ENCODE assay signal across 30 cellular contexts in the genomic region with DNA sequence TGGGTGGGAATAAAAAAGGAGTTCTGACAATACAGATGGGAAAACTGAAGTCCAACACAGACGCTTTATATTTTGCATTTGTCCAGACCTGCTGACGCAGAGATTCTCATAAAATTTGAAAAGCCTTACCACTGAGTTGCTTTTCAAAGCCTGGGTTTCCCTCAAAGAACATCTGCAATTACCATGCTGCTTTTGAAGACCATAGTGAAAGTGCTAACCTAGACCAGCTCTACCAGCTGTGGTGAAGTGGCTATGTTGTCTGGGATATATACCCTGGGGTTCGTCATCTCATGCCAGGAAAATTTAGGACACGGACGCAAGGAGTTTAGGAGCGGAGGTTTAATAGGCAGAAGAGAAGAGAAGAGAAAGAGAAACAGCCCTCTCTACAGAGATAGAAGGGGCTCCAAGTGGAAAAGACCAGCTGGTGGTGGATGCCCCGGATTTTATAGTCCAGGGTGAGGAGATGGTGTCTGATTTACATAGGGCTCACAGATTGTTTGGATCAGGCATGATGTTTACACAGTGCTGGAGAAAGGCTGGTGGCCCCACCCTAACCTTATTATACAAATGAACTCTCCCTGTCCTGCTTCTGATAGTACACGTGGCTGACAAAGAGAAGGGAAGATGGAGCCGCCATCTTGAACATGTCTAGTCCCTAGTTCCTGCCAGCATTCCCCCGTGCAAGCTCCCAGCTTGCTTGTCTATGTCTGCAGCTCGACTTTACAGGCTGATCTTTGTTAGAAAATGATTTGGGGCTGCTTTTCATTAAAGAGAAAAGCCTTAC.
A peak's percentile ranks its signal among the peaks of the same experiment; 100 is the strongest.
DNase-seq lines count a peak whose midpoint lies in the region; ATAC-seq, FAIRE-seq and TF ChIP-seq lines count a peak whose summit lies in the region.
"Had no signal": no experiment of that assay in that cellular context is flagged by ENCODE, and none has a peak within 500 bp of the region (broad histone marks: within the 10 kb centered on the region; RNA-seq: fewer than 3 reads in every experiment).

No MANE protein-coding gene starts in this region.

- CTCF ChIA-PET in HepG2 (lab: Yijun Ruan, JAX; ENCODE audit: low intra/inter-chr PET ratio, low total read pairs) (no interaction called here), K562 (lab: Yijun Ruan, JAX; ENCODE audit: low intra/inter-chr PET ratio) (no interaction called here)
- CTCF ChIA-PET in activated CD8-positive, alpha-beta T cell treated with anti-CD3 and anti-CD28 coated beads for 36 hours (lab: Charles Lee), result interaction anchor here (1.4 kb wide), 1 partner anchor 14 kb away, joined by 4 read pairs; no protein-coding TSS in a partner anchor

- no peaks in the 10 kb centered on the region for H3K9me1 ChIP-seq in K562 (ENCODE audit: control insufficient read depth, insufficient read depth, low read length)

- no peak for TF ChIP-seq RAD21 in HepG2 (CRISPR knock-in tag; IDR thresholded peaks at IDR 0.05)
- TF ChIP-seq RAD21 in K562 (CRISPR knock-in tag; conservative IDR thresholded peaks at IDR 0.05 in 1 of 2, IDR thresholded peaks at IDR 0.05 in 1 of 2), result no peak

- H4K20me1 ChIP-seq in HepG2 (ENCODE audit: insufficient read depth, low read length), result peaks cover 10% of the 10 kb centered on the region; the same call in 1 of the 2 replicates
- H4K20me1 ChIP-seq in K562 (replicated peaks; ENCODE audit: control insufficient read depth, insufficient read depth, low read length), result no peaks in the 10 kb centered on the region

- intact Hi-C loops in right lobe of liver (cut with DNase I), result no loop called here
- intact Hi-C loops in HepG2 (cut with micrococcal nuclease; ENCODE audit: unreplicated experiment), result no loop called here
- intact Hi-C loops in K562 (cut with micrococcal nuclease), result no loop called here
- intact Hi-C loops in activated CD8-positive, alpha-beta T cell treated with anti-CD3 and anti-CD28 coated beads for 36 hours (cut with micrococcal nuclease), result no loop called here

- no peak for TF ChIP-seq POLR2A in right lobe of liver (IDR thresholded peaks at IDR 0.05)
- no peak for TF ChIP-seq POLR2A in HepG2 (IDR thresholded peaks at IDR 0.05; ENCODE audit: insufficient read depth in 1 of 2, low read depth in 2 of 2, low read length in 2 of 2)
- no peak for TF ChIP-seq POLR2A in K562 (conservative IDR thresholded peaks at IDR 0.05)

- TF ChIP-seq CTCF in right lobe of liver (IDR thresholded peaks at IDR 0.05) (no peak), HepG2 (CRISPR knock-in tag; IDR thresholded peaks at IDR 0.05) (no peak), K562 (IDR thresholded peaks at IDR 0.05 in 2 of 3, conservative IDR thresholded peaks at IDR 0.05 in 1 of 3; ENCODE audit: insufficient read depth in 2 of 3, low read depth in 1 of 3, low read length in 3 of 3) (no peak)
- no peak for TF ChIP-seq CTCF in activated CD8-positive, alpha-beta T cell treated with anti-CD3 and anti-CD28 coated beads for 36 hours (IDR thresholded peaks at IDR 0.05)

- no peak overlapping the region for H3K27ac Mint-ChIP-seq in activated CD8-positive, alpha-beta T cell treated with anti-CD3 and anti-CD28 coated beads for 36 hours
- H3K27ac Mint-ChIP-seq: activated B cell treated with CpG ODN at 0.5 μM for 24 hours; activated CD8-positive, alpha-beta memory T cell treated with anti-CD3 and anti-CD28 coated beads, Interleukin-2, amount 10 ng/mL, durations not matched to agents 7 days and 5 days; activated naive CD8-positive, alpha-beta T cell treated with anti-CD3 and anti-CD28 coated beads for 36 hours; natural killer cell treated with Interleukin-12 subunit alpha and Interleukin-12 subunit beta and Interleukin-15 and Interleukin-18, amount 100 ng/mL, for 72 hours had no signal

- H3K27ac ChIP-seq in right lobe of liver, result no peak overlapping the region
- H3K27ac ChIP-seq in HepG2 (ENCODE audit: extremely low read length, insufficient read depth, low read length), result no peak overlapping the region
- H3K27ac ChIP-seq in K562 (ENCODE audit: extremely low read depth, low read depth, low read length), result peak overlapping the region; percentile 41; the same call in 1 of the 3 replicates
- H3K27ac ChIP-seq: BLaER1 treated with 17β-estradiol and CSF1 and Interleukin-3, amounts not matched to agents 10 nM and 100 nM; hepatocyte; ovary had no signal

- DNase-seq in right lobe of liver, result no peak
- DNase-seq in HepG2 (ENCODE audit: low spot score), result no peak
- DNase-seq in NCI-H526 (lab: John Stamatoyannopoulos, UW), result peak; percentile 92 to 93
- DNase-seq in K562 (ENCODE audit: extremely low read depth in 1 of 4, low spot score in 3 of 4), result no peak
- DNase-seq in HTR-8/SVneo (ENCODE audit: insufficient read length, low spot score), result no peak
- no peak for DNase-seq in activated CD8-positive, alpha-beta T cell treated with anti-CD3 and anti-CD28 coated beads for 36 hours
- DNase-seq: activated B cell treated with CpG ODN at 0.5 μM for 24 hours; activated CD4-positive, alpha-beta T cell treated with anti-CD3 and anti-CD28 coated beads, Interleukin-2, amount 50 U/mL, for 1 hour; activated CD8-positive, alpha-beta memory T cell treated with anti-CD3 and anti-CD28 coated beads, Interleukin-2, amount 10 ng/mL, durations not matched to agents 7 days and 5 days; activated gamma-delta T cell; activated naive CD8-positive, alpha-beta T cell treated with anti-CD3 and anti-CD28 coated beads for 36 hours; activated T-cell treated with anti-CD3 and anti-CD28 coated beads, Interleukin-2, amount 50 U/mL, for 4 hours; aorta; Calu3; EL; MM.1S; NCI-H2081 treated with DMSO at 0.1 percent for 48 hours; NCI-H774; ovary; stimulated activated CD4-positive, alpha-beta T cell treated with anti-CD3 and anti-CD28 coated beads, Interleukin-15, amount 100 ng/mL, for 24 hours; stimulated activated CD4-positive, alpha-beta T cell treated with anti-CD3 and anti-CD28 coated beads, Interleukin-4, amount 100 ng/mL, for 4 hours; substantia nigra; T-helper 1 cell; trophoblast cell had no signal

- H3K4me3 ChIP-seq in right lobe of liver (no peak overlapping the region), HepG2 (replicated peaks in 1 of 3; ENCODE audit: insufficient read depth in 1 of 3, low read depth in 2 of 3, low read length in 3 of 3) (no peak overlapping the region), K562 (no peak overlapping the region)
- H3K4me3 ChIP-seq: BLaER1 treated with 17β-estradiol and CSF1 and Interleukin-3, amounts not matched to agents 10 nM and 100 nM; hepatocyte; ovary had no signal

- POLR2A ChIA-PET in HepG2 (lab: Yijun Ruan, JAX), result no interaction called here
- POLR2A ChIA-PET in K562 (lab: Yijun Ruan, JAX), result interaction anchor here (1.3 kb wide), 1 partner anchor 10 kb away, joined by 3 read pairs; no protein-coding TSS in a partner anchor
- POLR2A ChIA-PET in activated CD8-positive, alpha-beta T cell treated with anti-CD3 and anti-CD28 coated beads for 36 hours (lab: Charles Lee), result no interaction called here

- in situ Hi-C loops in HepG2 (cut with HindIII; ENCODE audit: extremely low pct_ligation_motif_present, low pct_unique_long_range_greater_than_20kb) (no loop called here), K562 (cut with MboI) (loop anchor here (25.0 kb wide), 1 partner anchor 715 kb away; no protein-coding TSS in a partner anchor)

- no peak overlapping the region for H3K4me2 ChIP-seq in HepG2 (ENCODE audit: low read depth, low read length)
- no peak overlapping the region for H3K4me2 ChIP-seq in K562 (ENCODE audit: insufficient read depth, low read length)
- H3K4me2 ChIP-seq: BLaER1 treated with 17β-estradiol and CSF1 and Interleukin-3, amounts not matched to agents 10 nM and 100 nM; hepatocyte had no signal

- H3K36me3 ChIP-seq in right lobe of liver (peaks cover 0 to 35% (median 5%) of the 10 kb centered on the region in 4 donors), HepG2 (replicated peaks in 1 of 2; ENCODE audit: control insufficient read depth in 1 of 2, insufficient read depth in 2 of 2, low read length in 2 of 2) (peaks cover 13 to 58% of the 10 kb centered on the region in 2 experiments), K562 (ENCODE audit: control insufficient read depth, insufficient read depth, low read length) (peaks cover 25% of the 10 kb centered on the region)
- H3K36me3 ChIP-seq: ovary had no signal

- H3K9ac ChIP-seq in HepG2 (ENCODE audit: insufficient read depth, low read depth, low read length) (no peak overlapping the region), K562 (ENCODE audit: insufficient read depth in 1 of 2, low read depth in 2 of 2, low read length in 2 of 2) (0 out of 4 replicates have a peak overlapping the region, but pooled peaks of 1 of the 2 experiments have one; percentile 12)
- H3K9ac ChIP-seq: BLaER1 treated with 17β-estradiol and CSF1 and Interleukin-3, amounts not matched to agents 10 nM and 100 nM had no signal

- BruUV-seq in HepG2 (replicated peaks; lab: Mats Ljungman, UMichigan) (no TSS peak), K562 (replicated peaks; lab: Mats Ljungman, UMichigan) (no TSS peak)

- H3K9me3 ChIP-seq in right lobe of liver, result no peaks in the 10 kb centered on the region
- H3K9me3 ChIP-seq in HepG2 (ENCODE audit: low read length), result no peaks in the 10 kb centered on the region
- no peaks in the 10 kb centered on the region for H3K9me3 ChIP-seq in K562 (replicated peaks; ENCODE audit: control insufficient read depth, insufficient read depth, low read depth, low read length)
- H3K9me3 ChIP-seq: BLaER1 treated with 17β-estradiol and CSF1 and Interleukin-3, amounts not matched to agents 10 nM and 100 nM; ovary had no signal

- H3K4me1 Mint-ChIP-seq in activated CD8-positive, alpha-beta T cell treated with anti-CD3 and anti-CD28 coated beads for 36 hours (ENCODE audit: low read depth), result peaks cover 4% of the 10 kb centered on the region
- H3K4me1 Mint-ChIP-seq: activated B cell treated with CpG ODN at 0.5 μM for 24 hours had no signal

- H3K27me3 ChIP-seq in right lobe of liver, result no peaks in the 10 kb centered on the region
- H3K27me3 ChIP-seq in HepG2 (ENCODE audit: control insufficient read depth in 1 of 2, insufficient read depth in 2 of 2, low read length in 2 of 2), result no peaks in the 10 kb centered on the region
- no peaks in the 10 kb centered on the region for H3K27me3 ChIP-seq in K562 (ENCODE audit: control insufficient read depth in 2 of 2, insufficient read depth in 2 of 2, low read length in 2 of 2)
- H3K27me3 ChIP-seq: BLaER1 treated with 17β-estradiol and CSF1 and Interleukin-3, amounts not matched to agents 10 nM and 100 nM; hepatocyte; ovary had no signal

- H3K36me3 Mint-ChIP-seq in activated CD8-positive, alpha-beta T cell treated with anti-CD3 and anti-CD28 coated beads for 36 hours (ENCODE audit: low read depth), result peaks cover 44% of the 10 kb centered on the region
- H3K36me3 Mint-ChIP-seq: natural killer cell treated with Interleukin-12 subunit alpha and Interleukin-12 subunit beta and Interleukin-15 and Interleukin-18, amount 100 ng/mL, for 72 hours had no signal

- H2AFZ ChIP-seq in HepG2 (ENCODE audit: low read length), result no peak overlapping the region
- peak overlapping the region; percentile 54 for H2AFZ ChIP-seq in K562 (ENCODE audit: low read depth, low read length)
- H2AFZ ChIP-seq: hepatocyte had no signal

- H3K4me3 Mint-ChIP-seq in activated CD8-positive, alpha-beta T cell treated with anti-CD3 and anti-CD28 coated beads for 36 hours, result no peak overlapping the region
- H3K4me3 Mint-ChIP-seq: activated B cell treated with CpG ODN at 0.5 μM for 24 hours; activated CD8-positive, alpha-beta memory T cell treated with anti-CD3 and anti-CD28 coated beads, Interleukin-2, amount 10 ng/mL, durations not matched to agents 7 days and 5 days; activated naive CD8-positive, alpha-beta T cell treated with anti-CD3 and anti-CD28 coated beads for 36 hours; activated T-cell treated with anti-CD3 and anti-CD28 coated beads, Interleukin-2, amount 50 U/mL, for 4 hours; natural killer cell treated with Interleukin-12 subunit alpha and Interleukin-12 subunit beta and Interleukin-15 and Interleukin-18, amount 100 ng/mL, for 72 hours had no signal

- WGBS in right lobe of liver (ENCODE audit: insufficient coverage, low coverage, low lambda C conversion rate, missing lambda C conversion rate), result 85% methylated on average over 9 of the region's 11 CpGs
- 91% methylated on average over 11 of the region's 11 CpGs for WGBS in HepG2 (ENCODE audit: low lambda C conversion rate)
- WGBS in K562 (ENCODE audit: insufficient coverage, low coverage, missing lambda C conversion rate), result 59% methylated on average over 7 of the region's 11 CpGs

- FAIRE-seq in HepG2 (lab: Jason Lieb, UNC) (no peak), K562 (lab: Jason Lieb, UNC) (no peak), HTR-8/SVneo (lab: Jason Lieb, UNC) (no peak)
- FAIRE-seq: bronchial epithelial cell, endothelial cell of umbilical vein had no signal

- H3K27me3 Mint-ChIP-seq in activated CD8-positive, alpha-beta T cell treated with anti-CD3 and anti-CD28 coated beads for 36 hours, result peaks cover 6% of the 10 kb centered on the region
- H3K27me3 Mint-ChIP-seq: activated CD8-positive, alpha-beta memory T cell treated with anti-CD3 and anti-CD28 coated beads, Interleukin-2, amount 10 ng/mL, durations not matched to agents 7 days and 5 days; activated naive CD8-positive, alpha-beta T cell treated with anti-CD3 and anti-CD28 coated beads for 36 hours had no signal

- H3K4me1 ChIP-seq in right lobe of liver (peaks cover 0 to 3% (median 0%) of the 10 kb centered on the region in 4 donors), HepG2 (ENCODE audit: insufficient read depth, low read length) (no peaks in the 10 kb centered on the region), K562 (replicated peaks in 1 of 2; ENCODE audit: control insufficient read depth in 2 of 2, insufficient read depth in 2 of 2, low read length in 2 of 2) (peaks cover 15 to 33% of the 10 kb centered on the region in 2 experiments)
- H3K4me1 ChIP-seq: BLaER1 treated with 17β-estradiol and CSF1 and Interleukin-3, amounts not matched to agents 10 nM and 100 nM had no signal

- ATAC-seq in right lobe of liver, result peak in 3 of 4 donors; percentile 21 to 32 (median 23)
- no peak for ATAC-seq in HepG2
- ATAC-seq in K562, result peak; percentile 46
- ATAC-seq in GM21390 (IDR thresholded peaks at IDR 0.05; ENCODE audit: unreplicated experiment), result no peak
- ATAC-seq in activated CD8-positive, alpha-beta T cell treated with anti-CD3 and anti-CD28 coated beads for 36 hours, result no peak
- ATAC-seq: activated CD8-positive, alpha-beta memory T cell treated with anti-CD3 and anti-CD28 coated beads, Interleukin-2, amount 10 ng/mL, durations not matched to agents 7 days and 5 days; activated T-cell treated with anti-CD3 and anti-CD28 coated beads, Interleukin-2, amount 50 U/mL, for 4 hours; natural killer cell treated with Interleukin-12 subunit alpha and Interleukin-12 subunit beta and Interleukin-15 and Interleukin-18, amount 100 ng/mL, for 72 hours had no signal

- no peaks in the 10 kb centered on the region for H3K9me3 Mint-ChIP-seq in activated CD8-positive, alpha-beta T cell treated with anti-CD3 and anti-CD28 coated beads for 36 hours
- H3K9me3 Mint-ChIP-seq: activated B cell treated with CpG ODN at 0.5 μM for 24 hours; activated naive CD8-positive, alpha-beta T cell treated with anti-CD3 and anti-CD28 coated beads for 36 hours; activated T-cell treated with anti-CD3 and anti-CD28 coated beads, Interleukin-2, amount 50 U/mL, for 4 hours; natural killer cell treated with Interleukin-12 subunit alpha and Interleukin-12 subunit beta and Interleukin-15 and Interleukin-18, amount 100 ng/mL, for 72 hours had no signal

- H3K79me2 ChIP-seq in HepG2 (ENCODE audit: insufficient read depth, low read length) (peaks cover 9% of the 10 kb centered on the region), K562 (ENCODE audit: control insufficient read depth, insufficient read depth, low read length) (0 out of 3 replicates have a peak, but pooled peaks cover 4% of the 10 kb centered on the region)
- H3K79me2 ChIP-seq: hepatocyte had no signal

- TF ChIP-seq EP300 in HepG2 (IDR thresholded peaks at IDR 0.05; ENCODE audit: low read depth in 2 of 2, low read length in 2 of 2), result no peak
- TF ChIP-seq EP300 in HepG2 (CRISPR knock-in tag; IDR thresholded peaks at IDR 0.05; ENCODE audit: borderline replicate concordance), result no peak
- no peak for TF ChIP-seq EP300 in K562 (IDR thresholded peaks at IDR 0.05; ENCODE audit: low read length)

Comparison
In these comparisons a context has a peak if more than half of its experiments do, and no peak if none do; other contexts are left out.
1. ATAC-seq: peak in right lobe of liver (3 of 4) and K562 (single experiment); none in HepG2 (single experiment), GM21390 (single experiment) and activated CD8-positive, alpha-beta T cell treated with anti-CD3 and anti-CD28 coated beads for 36 hours (single experiment).
2. DNase-seq: peak in NCI-H526 (2 of 2); none in right lobe of liver (0 of 3), HepG2 (single experiment), K562 (0 of 4), HTR-8/SVneo (single experiment) and activated CD8-positive, alpha-beta T cell treated with anti-CD3 and anti-CD28 coated beads for 36 hours (single experiment).